9 cellular contexts compared by ENCODE assay signal in genomic region chr14:95523818-95524448, GRCh38. TPM values are rescaled to one million over a fixed set of nuclear protein-coding genes. Genes with fewer than 3 reads are reported as not detected.
A peak's percentile ranks its signal among the peaks of the same experiment; 100 is the strongest.
DNase-seq lines count a peak whose midpoint lies in the region; TF ChIP-seq lines count a peak whose summit lies in the region.
"Had no signal": no experiment of that assay in that cellular context is flagged by ENCODE, and none has a peak within 500 bp of the region (broad histone marks: within the 10 kb centered on the region; RNA-seq: fewer than 3 reads in every experiment).

No MANE protein-coding gene starts in this region.

- in situ Hi-C loops in transverse colon (cut with MboI; ENCODE audit: low pct_ligation_motif_present in 1 of 4, low pct_unique_long_range_greater_than_20kb in 1 of 4, low sequenced_read_pairs in 3 of 4), result loop anchor here in 1 of 4 donors (10.0 kb wide), 1 partner anchor 79 kb away; no protein-coding TSS in a partner anchor

- peak overlapping the region; percentile 41 for H3K4me3 ChIP-seq in left ventricle myocardium inferior
- no peak overlapping the region for H3K4me3 ChIP-seq in transverse colon
- no peak overlapping the region for H3K4me3 ChIP-seq in WERI-Rb-1 (ENCODE audit: low read depth, low read length)

- H3K4me1 ChIP-seq in left ventricle myocardium inferior (peaks cover 74% of the 10 kb centered on the region), transverse colon (peaks cover 13 to 51% (median 28%) of the 10 kb centered on the region in 4 donors)

- peaks cover 5% of the 10 kb centered on the region for H3K36me3 Mint-ChIP-seq in activated T-helper 1 cell treated with anti-CD3 and anti-CD28 coated beads, Interleukin-12 subunit alpha, Interleukin-12 subunit beta, Interleukin-2, Interleukin-4 antibody, amounts not matched to agents 30 ng/mL and 10 ng/mL and 1 ng/mL, durations not matched to agents 14 hours and 24 hours and 36 hours (ENCODE audit: low read depth)

- H3K27me3 ChIP-seq in left ventricle myocardium inferior (ENCODE audit: low read depth) (no peaks in the 10 kb centered on the region), transverse colon (no peaks in the 10 kb centered on the region), WERI-Rb-1 (ENCODE audit: insufficient read depth, low read depth, severe bottlenecking) (no peaks in the 10 kb centered on the region)

- H3K9me3 Mint-ChIP-seq in activated T-helper 1 cell treated with anti-CD3 and anti-CD28 coated beads, Interleukin-12 subunit alpha, Interleukin-12 subunit beta, Interleukin-2, Interleukin-4 antibody, amounts not matched to agents 30 ng/mL and 10 ng/mL and 1 ng/mL, durations not matched to agents 14 hours and 24 hours and 36 hours, result no peaks in the 10 kb centered on the region
- H3K9me3 Mint-ChIP-seq: activated B cell treated with CpG ODN at 0.5 μM for 24 hours had no signal

- H3K9me3 ChIP-seq in left ventricle myocardium inferior (replicated peaks), result no peaks in the 10 kb centered on the region
- H3K9me3 ChIP-seq in transverse colon, result no peaks in the 10 kb centered on the region
- no peaks in the 10 kb centered on the region for H3K9me3 ChIP-seq in WERI-Rb-1 (ENCODE audit: severe bottlenecking)

- no peak for TF ChIP-seq POLR2A in transverse colon (IDR thresholded peaks at IDR 0.05)

- 48 to 57% methylated on average over 4 to 7 of the region's 11 CpGs for WGBS in transverse colon (ENCODE audit: low coverage in 1 of 2), 2 donors

- peak; percentile 35 for DNase-seq in stimulated activated CD4-positive, alpha-beta T cell treated with anti-CD3 and anti-CD28 coated beads, Interleukin-15, amount 100 ng/mL, for 24 hours
- DNase-seq in stimulated activated CD4-positive, alpha-beta T cell treated with anti-CD3 and anti-CD28 coated beads, Interleukin-2, amount 100 ng/mL, for 48 hours, result no peak
- no peak for DNase-seq in activated T-helper 1 cell treated with anti-CD3 and anti-CD28 coated beads, Interleukin-12 subunit alpha, Interleukin-12 subunit beta, Interleukin-2, Interleukin-4 antibody, amounts not matched to agents 30 ng/mL and 10 ng/mL and 1 ng/mL, durations not matched to agents 14 hours and 24 hours and 36 hours (ENCODE audit: low spot score)
- DNase-seq in left ventricle myocardium inferior, result no peak
- peak; percentile 79 for DNase-seq in transverse colon
- DNase-seq in DMS114 treated with DMSO at 0.1 percent for 48 hours (lab: John Stamatoyannopoulos, UW; ENCODE audit: unreplicated experiment), result no peak
- no peak for DNase-seq in stimulated activated CD4-positive, alpha-beta T cell treated with anti-CD3 and anti-CD28 coated beads, Interleukin-12 subunit alpha, Interleukin-12 subunit beta, amount 100 ng/mL, for 4 hours
- DNase-seq in WERI-Rb-1, result no peak
- DNase-seq: activated B cell treated with CpG ODN at 0.5 μM for 24 hours had no signal

- H3K4me1 Mint-ChIP-seq in activated T-helper 1 cell treated with anti-CD3 and anti-CD28 coated beads, Interleukin-12 subunit alpha, Interleukin-12 subunit beta, Interleukin-2, Interleukin-4 antibody, amounts not matched to agents 30 ng/mL and 10 ng/mL and 1 ng/mL, durations not matched to agents 14 hours and 24 hours and 36 hours (ENCODE audit: low read depth), result peaks cover 82% of the 10 kb centered on the region

- H3K4me3 Mint-ChIP-seq in activated T-helper 1 cell treated with anti-CD3 and anti-CD28 coated beads, Interleukin-12 subunit alpha, Interleukin-12 subunit beta, Interleukin-2, Interleukin-4 antibody, amounts not matched to agents 30 ng/mL and 10 ng/mL and 1 ng/mL, durations not matched to agents 14 hours and 24 hours and 36 hours, result peak overlapping the region; percentile 73
- H3K4me3 Mint-ChIP-seq: activated B cell treated with CpG ODN at 0.5 μM for 24 hours had no signal

- peak overlapping the region; percentile 76 for H3K27ac ChIP-seq in left ventricle myocardium inferior (replicated peaks)
- H3K27ac ChIP-seq in transverse colon, result peak overlapping the region; percentile 44 to 56 (median 52)
- H3K27ac ChIP-seq in WERI-Rb-1, result no peak overlapping the region

- TF ChIP-seq EP300 in transverse colon (IDR thresholded peaks at IDR 0.05; ENCODE audit: low read depth), result no peak

- H3K27ac Mint-ChIP-seq in activated T-helper 1 cell treated with anti-CD3 and anti-CD28 coated beads, Interleukin-12 subunit alpha, Interleukin-12 subunit beta, Interleukin-2, Interleukin-4 antibody, amounts not matched to agents 30 ng/mL and 10 ng/mL and 1 ng/mL, durations not matched to agents 14 hours and 24 hours and 36 hours, result peak overlapping the region; percentile 97
- H3K27ac Mint-ChIP-seq: activated B cell treated with CpG ODN at 0.5 μM for 24 hours had no signal

- TF ChIP-seq CTCF in left ventricle myocardium inferior (IDR thresholded peaks at IDR 0.05; ENCODE audit: borderline replicate concordance) (peak; percentile 42), transverse colon (IDR thresholded peaks at IDR 0.05) (peak; percentile 17 to 61 (median 20)), WERI-Rb-1 (IDR thresholded peaks at IDR 0.05; ENCODE audit: low read depth, low read length) (no peak)

- H3K27me3 Mint-ChIP-seq in activated T-helper 1 cell treated with anti-CD3 and anti-CD28 coated beads, Interleukin-12 subunit alpha, Interleukin-12 subunit beta, Interleukin-2, Interleukin-4 antibody, amounts not matched to agents 30 ng/mL and 10 ng/mL and 1 ng/mL, durations not matched to agents 14 hours and 24 hours and 36 hours (ENCODE audit: insufficient read depth), result no peaks in the 10 kb centered on the region
- H3K27me3 Mint-ChIP-seq: activated B cell treated with CpG ODN at 0.5 μM for 24 hours had no signal

- intact Hi-C loops in activated T-helper 1 cell treated with anti-CD3 and anti-CD28 coated beads, Interleukin-12 subunit alpha, Interleukin-12 subunit beta, Interleukin-2, Interleukin-4 antibody, amounts not matched to agents 30 ng/mL and 10 ng/mL and 1 ng/mL, durations not matched to agents 14 hours and 24 hours and 36 hours (cut with micrococcal nuclease), result loop anchor here (1.0 to 5.0 kb wide), 9 partner anchors 10 to 1562 kb away; partner anchors contain the start of gene PAPOLA
- intact Hi-C loops in left ventricle myocardium inferior (cut with micrococcal nuclease), result no loop called here
- intact Hi-C loops in transverse colon (cut with DNase I; ENCODE audit: low total_unique reads), result no loop called here

- no peaks in the 10 kb centered on the region for H3K36me3 ChIP-seq in left ventricle myocardium inferior
- no peaks in the 10 kb centered on the region for H3K36me3 ChIP-seq in transverse colon
- H3K36me3 ChIP-seq in WERI-Rb-1, result no peaks in the 10 kb centered on the region

RNA-seq across cellular contexts. Expression of gene SYNE3, which starts 7.5 kb away (rescaled TPM):
- 42.6 and 44.1 TPM in 2 replicates for total RNA-seq in activated T-helper 1 cell treated with anti-CD3 and anti-CD28 coated beads, Interleukin-12 subunit alpha, Interleukin-12 subunit beta, Interleukin-2, Interleukin-4 antibody, amounts not matched to agents 30 ng/mL and 10 ng/mL and 1 ng/mL, durations not matched to agents 14 hours and 24 hours and 36 hours
- 11.3 TPM for total RNA-seq in left ventricle myocardium inferior
- 10 to 100 TPM in 3 of 4 donors, 1 to 10 TPM in 1; 9.8 to 46.8 (median 13.9) TPM for total RNA-seq in transverse colon

RNA-seq across cellular contexts. Expression of gene GLRX5, which starts 10.9 kb away (rescaled TPM):
- 46.7 and 48.9 TPM in 2 replicates for total RNA-seq in activated T-helper 1 cell treated with anti-CD3 and anti-CD28 coated beads, Interleukin-12 subunit alpha, Interleukin-12 subunit beta, Interleukin-2, Interleukin-4 antibody, amounts not matched to agents 30 ng/mL and 10 ng/mL and 1 ng/mL, durations not matched to agents 14 hours and 24 hours and 36 hours
- total RNA-seq in left ventricle myocardium inferior, result 85.0 TPM
- 100 to 1,000 TPM in 1 of 4 donors, 10 to 100 TPM in 3; 11.6 to 177 (median 38.2) TPM for total RNA-seq in transverse colon

Comparison
In these comparisons a context has a peak if more than half of its experiments do, and no peak if none do; other contexts are left out.
1. DNase-seq: peak in stimulated activated CD4-positive, alpha-beta T cell treated with anti-CD3 and anti-CD28 coated beads, Interleukin-15, amount 100 ng/mL, for 24 hours (single experiment) and transverse colon (single experiment); none in stimulated activated CD4-positive, alpha-beta T cell treated with anti-CD3 and anti-CD28 coated beads, Interleukin-2, amount 100 ng/mL, for 48 hours (0 of 2), activated T-helper 1 cell treated with anti-CD3 and anti-CD28 coated beads, Interleukin-12 subunit alpha, Interleukin-12 subunit beta, Interleukin-2, Interleukin-4 antibody, amounts not matched to agents 30 ng/mL and 10 ng/mL and 1 ng/mL, durations not matched to agents 14 hours and 24 hours and 36 hours (single experiment), left ventricle myocardium inferior (single experiment), DMS114 treated with DMSO at 0.1 percent for 48 hours (single experiment), stimulated activated CD4-positive, alpha-beta T cell treated with anti-CD3 and anti-CD28 coated beads, Interleukin-12 subunit alpha, Interleukin-12 subunit beta, amount 100 ng/mL, for 4 hours (single experiment) and WERI-Rb-1 (single experiment).